In genomic region chr7:1464694-1465093, GRCh38 we compare ENCODE assay signal across 28 cellular contexts. TPM values are rescaled to one million over a fixed set of nuclear protein-coding genes. Genes with fewer than 3 reads are reported as not detected.
DNase-seq lines count a peak whose midpoint lies in the region; ATAC-seq, FAIRE-seq and TF ChIP-seq lines count a peak whose summit lies in the region.
"Had no signal": no experiment of that assay in that cellular context is flagged by ENCODE, and none has a peak within 500 bp of the region (broad histone marks: within the 10 kb centered on the region; RNA-seq: fewer than 3 reads in every experiment).

No MANE protein-coding gene starts in this region.

- H2BK20ac ChIP-seq in IMR-90 (ENCODE audit: low read depth, low read length), result no peak overlapping the region

- no peak overlapping the region for H2AFZ ChIP-seq in IMR-90 (replicated peaks; ENCODE audit: low read length, poor library complexity)

- peaks cover 22% of the 10 kb centered on the region for H3K4me1 Mint-ChIP-seq in Caco-2 (ENCODE audit: low read depth, unreplicated experiment)
- peaks cover 3% of the 10 kb centered on the region for H3K4me1 Mint-ChIP-seq in activated CD4-positive, alpha-beta T cell treated with anti-CD3 and anti-CD28 coated beads for 36 hours

- H3K23ac ChIP-seq in IMR-90 (ENCODE audit: low read depth, low read length), result no peak overlapping the region

- intact Hi-C loops in Caco-2 (cut with micrococcal nuclease; ENCODE audit: unreplicated experiment) (no loop called here), IMR-90 (cut with micrococcal nuclease) (no loop called here)
- intact Hi-C loops in activated CD4-positive, alpha-beta T cell treated with anti-CD3 and anti-CD28 coated beads for 36 hours (cut with DNase I, micrococcal nuclease), result no loop called here

- WGBS in A549 (ENCODE audit: missing lambda C conversion rate), result 75% methylated on average over 12 of the region's 12 CpGs
- WGBS in IMR-90 (ENCODE audit: extremely low coverage in 2 of 2, insufficient read length in 1 of 2), 2 experiments, result no CpG with 5 or more reads among the region's 12 CpGs

- no peaks in the 10 kb centered on the region for H4K20me1 ChIP-seq in IMR-90 (ENCODE audit: insufficient read depth, low read length)

- POLR2A ChIA-PET in A549 (lab: Yijun Ruan, JAX), result no interaction called here
- POLR2A ChIA-PET in Caco-2 (lab: Charles Lee), result no interaction called here
- POLR2A ChIA-PET in IMR-90 (lab: Charles Lee; ENCODE audit: unreplicated experiment), result no interaction called here
- POLR2A ChIA-PET in activated CD4-positive, alpha-beta T cell treated with anti-CD3 and anti-CD28 coated beads for 36 hours (lab: Charles Lee), result no interaction called here

- H4K8ac ChIP-seq in IMR-90 (ENCODE audit: low read depth in 2 of 2, low read length in 2 of 2), result no peak overlapping the region

- no peak for DNase-seq in A549 (ENCODE audit: low read depth in 1 of 2, low spot score in 1 of 2)
- no peak for DNase-seq in Caco-2
- DNase-seq in IMR-90, result no peak
- no peak for DNase-seq in DMS 273 (lab: John Stamatoyannopoulos, UW; ENCODE audit: unreplicated experiment)
- no peak for DNase-seq in activated CD4-positive, alpha-beta T cell treated with anti-CD3 and anti-CD28 coated beads for 36 hours
- DNase-seq in activated gamma-delta T cell treated with Interleukin-2 at 50 U/mL for 16 hours, result no peak
- DNase-seq: 8988T; BE2C; C1 segment of cervical spinal cord; Calu3; CD4-positive, alpha-beta memory T cell; CD4-positive, CD25-positive, alpha-beta regulatory T cell; CD8-positive, alpha-beta memory T cell; COR-L47; DMS 273 treated with DMSO at 0.1 percent for 48 hours; DMS153; DMS53; DMS79; DND-41; EL; GDM1 had no signal

- H3K14ac ChIP-seq in IMR-90 (replicated peaks; ENCODE audit: low read depth, low read length), result no peak overlapping the region

- H3K9me3 Mint-ChIP-seq in Caco-2 (ENCODE audit: unreplicated experiment), result no peaks in the 10 kb centered on the region
- no peaks in the 10 kb centered on the region for H3K9me3 Mint-ChIP-seq in activated CD4-positive, alpha-beta T cell treated with anti-CD3 and anti-CD28 coated beads for 36 hours (ENCODE audit: low read depth)
- H3K9me3 Mint-ChIP-seq: CD4-positive, CD25-positive, alpha-beta regulatory T cell; CD8-positive, alpha-beta memory T cell had no signal

- no peak for FAIRE-seq in A549 (lab: Jason Lieb, UNC)
- FAIRE-seq: A204.1, D721Med, GM12878, GM12892, GM18507 had no signal

- H3K9me3 ChIP-seq in A549, result no peaks in the 10 kb centered on the region
- no peaks in the 10 kb centered on the region for H3K9me3 ChIP-seq in Caco-2
- H3K9me3 ChIP-seq in IMR-90 (ENCODE audit: control insufficient read depth, insufficient read depth, low read length), result no peaks in the 10 kb centered on the region
- H3K9me3 ChIP-seq: BE2C, BLaER1 had no signal

- H2BK5ac ChIP-seq in IMR-90 (ENCODE audit: low read depth, low read length, poor library complexity, severe bottlenecking), result no peak overlapping the region

- H3K79me1 ChIP-seq in IMR-90 (ENCODE audit: low read depth in 1 of 2, low read length in 2 of 2), result peaks cover 0 to 11% of the 10 kb centered on the region in 2 experiments; a peak in 3 of 4 replicates

- no peak overlapping the region for H3K27ac ChIP-seq in A549
- no peak overlapping the region for H3K27ac ChIP-seq in IMR-90 (ENCODE audit: insufficient read depth, low read length)
- H3K27ac ChIP-seq: BLaER1 had no signal

- H3K27me3 ChIP-seq in Caco-2 (replicated peaks; ENCODE audit: control insufficient read depth, insufficient read depth, low read length) (no peaks in the 10 kb centered on the region), IMR-90 (ENCODE audit: control insufficient read depth, insufficient read depth, low read length) (no peaks in the 10 kb centered on the region)
- H3K27me3 ChIP-seq: BLaER1 had no signal

- no peak overlapping the region for H3K4ac ChIP-seq in IMR-90 (ENCODE audit: low read depth, low read length)

- ATAC-seq in A549 (no peak), IMR-90 (ENCODE audit: low read depth) (no peak)
- ATAC-seq in activated CD4-positive, alpha-beta T cell treated with anti-CD3 and anti-CD28 coated beads for 36 hours, result no peak
- ATAC-seq: GM12878 had no signal

- CTCF ChIA-PET in A549 (lab: Yijun Ruan, JAX), result interaction anchor here (0.6 to 19.9 kb wide), 3 partner anchors 12 to 241 kb away, joined by 3 to 209 read pairs (median 4); no protein-coding TSS in a partner anchor
- CTCF ChIA-PET in Caco-2 (lab: Charles Lee), result no interaction called here
- CTCF ChIA-PET in IMR-90 (lab: Yijun Ruan, JAX), result no interaction called here
- CTCF ChIA-PET in activated CD4-positive, alpha-beta T cell treated with anti-CD3 and anti-CD28 coated beads for 36 hours (lab: Charles Lee), result interaction anchor here (1.3 kb wide), 1 partner anchor 10 kb away, joined by 4 read pairs; no protein-coding TSS in a partner anchor

- TF ChIP-seq POLR2A in A549 (IDR thresholded peaks at IDR 0.05; ENCODE audit: low read length) (no peak), IMR-90 (IDR thresholded peaks at IDR 0.05; ENCODE audit: low read depth, low read length) (no peak)

- no peak overlapping the region for H3K18ac ChIP-seq in IMR-90 (ENCODE audit: low read depth, low read length)

- peaks cover 59% of the 10 kb centered on the region for H3K36me3 Mint-ChIP-seq in Caco-2 (ENCODE audit: insufficient read depth, unreplicated experiment)
- H3K36me3 Mint-ChIP-seq in activated CD4-positive, alpha-beta T cell treated with anti-CD3 and anti-CD28 coated beads for 36 hours (ENCODE audit: low read depth), result no peaks in the 10 kb centered on the region
- H3K36me3 Mint-ChIP-seq: CD14-positive monocyte; CD4-positive, alpha-beta memory T cell; CD4-positive, CD25-positive, alpha-beta regulatory T cell had no signal

- H3K9ac ChIP-seq in IMR-90 (ENCODE audit: low read depth, low read length), result no peak overlapping the region
- H3K9ac ChIP-seq: BLaER1 had no signal

- BruUV-seq in Caco-2 (replicated peaks; lab: Mats Ljungman, UMichigan) (TSS peak; percentile 23), IMR-90 (replicated peaks; lab: Mats Ljungman, UMichigan) (TSS peak; percentile 61)

- H4K5ac ChIP-seq in IMR-90 (ENCODE audit: low read depth, low read length), result no peak overlapping the region

- H3K4me3 ChIP-seq in A549 (no peak overlapping the region), Caco-2 (ENCODE audit: low read depth, low read length) (no peak overlapping the region), IMR-90 (ENCODE audit: insufficient read depth, low read depth, low read length) (no peak overlapping the region)
- H3K4me3 ChIP-seq: BLaER1, GM12878 had no signal

- no peak overlapping the region for H2AK5ac ChIP-seq in IMR-90 (ENCODE audit: low read depth, low read length)

- no peak overlapping the region for H3K56ac ChIP-seq in IMR-90 (ENCODE audit: extremely low read depth, insufficient read depth, low read length)

- peaks cover 55% of the 10 kb centered on the region for H3K4me1 ChIP-seq in A549
- H3K4me1 ChIP-seq in Caco-2, result peaks cover 49% of the 10 kb centered on the region
- H3K4me1 ChIP-seq in IMR-90 (ENCODE audit: control insufficient read depth, insufficient read depth, low read length), result peaks cover 22% of the 10 kb centered on the region

- H4K91ac ChIP-seq in IMR-90 (ENCODE audit: insufficient read depth, low read depth, low read length), result no peak overlapping the region

- no peaks in the 10 kb centered on the region for H3K27me3 Mint-ChIP-seq in Caco-2 (ENCODE audit: insufficient read depth, unreplicated experiment)
- H3K27me3 Mint-ChIP-seq in activated CD4-positive, alpha-beta T cell treated with anti-CD3 and anti-CD28 coated beads for 36 hours, result no peaks in the 10 kb centered on the region
- H3K27me3 Mint-ChIP-seq: CD4-positive, alpha-beta memory T cell; CD4-positive, CD25-positive, alpha-beta regulatory T cell; CD8-positive, alpha-beta memory T cell had no signal

- H3K36me3 ChIP-seq in Caco-2 (ENCODE audit: control insufficient read depth, insufficient read depth, low read length) (no peaks in the 10 kb centered on the region; the same call in none of the 2 replicates), IMR-90 (ENCODE audit: control insufficient read depth, insufficient read depth, low read length) (peaks cover 4% of the 10 kb centered on the region; the same call in 1 of the 2 replicates)

- H2BK15ac ChIP-seq in IMR-90 (ENCODE audit: low read depth, low read length), result no peak overlapping the region

- H2BK120ac ChIP-seq in IMR-90 (ENCODE audit: low read depth, low read length), result no peak overlapping the region

- H2AK9ac ChIP-seq in IMR-90 (replicated peaks; ENCODE audit: low read depth, low read length, poor library complexity), result no peak overlapping the region

- TF ChIP-seq EP300 in A549 (IDR thresholded peaks at IDR 0.05), result no peak

- TF ChIP-seq RAD21 in A549 (conservative IDR thresholded peaks at IDR 0.05 in 1 of 2, IDR thresholded peaks at IDR 0.05 in 1 of 2) (no peak), IMR-90 (IDR thresholded peaks at IDR 0.05; ENCODE audit: low read length) (no peak)

- TF ChIP-seq CTCF in A549 (IDR thresholded peaks at IDR 0.05) (no peak), Caco-2 (IDR thresholded peaks at IDR 0.05; ENCODE audit: insufficient read depth in 1 of 2, low read depth in 1 of 2, low read length in 1 of 2, severe bottlenecking in 1 of 2, unreplicated experiment in 1 of 2) (no peak), IMR-90 (conservative IDR thresholded peaks at IDR 0.05; ENCODE audit: low read depth, low read length) (no peak)

- H3K27ac Mint-ChIP-seq in Caco-2 (ENCODE audit: unreplicated experiment), result no peak overlapping the region
- no peak overlapping the region for H3K27ac Mint-ChIP-seq in activated CD4-positive, alpha-beta T cell treated with anti-CD3 and anti-CD28 coated beads for 36 hours
- H3K27ac Mint-ChIP-seq: CD14-positive monocyte; CD4-positive, alpha-beta memory T cell; CD4-positive, CD25-positive, alpha-beta regulatory T cell; CD8-positive, alpha-beta memory T cell had no signal

- H3K9me1 ChIP-seq in IMR-90 (ENCODE audit: insufficient read depth, low read length), result peaks cover 9% of the 10 kb centered on the region

- H3K4me3 Mint-ChIP-seq in Caco-2 (ENCODE audit: unreplicated experiment), result no peak overlapping the region
- H3K4me3 Mint-ChIP-seq in activated CD4-positive, alpha-beta T cell treated with anti-CD3 and anti-CD28 coated beads for 36 hours, result no peak overlapping the region
- H3K4me3 Mint-ChIP-seq: CD14-positive monocyte; CD4-positive, alpha-beta memory T cell; CD8-positive, alpha-beta memory T cell had no signal

- no peak overlapping the region for H3K4me2 ChIP-seq in A549
- H3K4me2 ChIP-seq in IMR-90 (ENCODE audit: low read depth, low read length), result no peak overlapping the region
- H3K4me2 ChIP-seq: BLaER1 had no signal

- dilution Hi-C loops in IMR-90 (cut with HindIII; ENCODE audit: low sequenced_read_pairs, unreplicated experiment), result no loop called here

- in situ Hi-C loops in IMR-90 (cut with MboI; ENCODE audit: low sequenced_read_pairs), result no loop called here

RNA-seq across cellular contexts. Expression of gene MICALL2, which starts 5.4 kb away (rescaled TPM):
- polyA plus RNA-seq in A549 (2011; rRNA removed) (6.1 and 7.8 TPM in 2 replicates), A549 (2017; fragmentation: RNase III; extraction: RNeasy Plus Mini Kit Qiagen cat#74134 plus additional on column Dnase treatment) (18.0 to 20.6 TPM (median 19.1 TPM) in 3 replicates), IMR-90 (2012; rRNA removed) (34.1 and 37.2 TPM in 2 replicates)
- polyA plus RNA-seq in A549 (2012; cell fraction: cytosol; rRNA removed), result 19.2 and 24.5 TPM in 2 replicates
- 120 and 162 TPM in 2 replicates for polyA plus RNA-seq in A549 (2012; cell fraction: nucleus; rRNA removed)
- polyA minus RNA-seq in A549 (2011; rRNA and poly(A)+ RNA removed), result 15.3 and 16.2 TPM in 2 replicates
- total RNA-seq in Caco-2 (2022) (14.7 and 15.4 TPM in 2 replicates), IMR-90 (2012; rRNA removed) (6.1 and 6.6 TPM in 2 replicates)
- polyA plus RNA-seq in IMR-90 (2012; cell fraction: cytosol; rRNA removed), result 14.3 and 22.8 TPM in 2 replicates
- 294 and 597 TPM in 2 replicates for polyA plus RNA-seq in IMR-90 (2012; cell fraction: nucleus; rRNA removed; ENCODE audit: low replicate concordance)
- total RNA-seq in activated CD4-positive, alpha-beta T cell treated with anti-CD3 and anti-CD28 coated beads for 36 hours, result 1 to 10 TPM; 1.9 to 2.7 TPM

RNA-seq across cellular contexts. Expression of gene INTS1, which starts 39.5 kb away (rescaled TPM):
- polyA plus RNA-seq in A549 (2011; rRNA removed) (14.6 and 18.4 TPM in 2 replicates), A549 (2017; fragmentation: RNase III; extraction: RNeasy Plus Mini Kit Qiagen cat#74134 plus additional on column Dnase treatment) (48.0 to 48.7 TPM (median 48.1 TPM) in 3 replicates), IMR-90 (2012; rRNA removed) (40.1 and 47.1 TPM in 2 replicates)
- 50.9 and 73.0 TPM in 2 replicates for polyA plus RNA-seq in A549 (2012; cell fraction: cytosol; rRNA removed)
- 263 and 419 TPM in 2 replicates for polyA plus RNA-seq in A549 (2012; cell fraction: nucleus; rRNA removed)
- 28.4 and 51.5 TPM in 2 replicates for polyA minus RNA-seq in A549 (2011; rRNA and poly(A)+ RNA removed)
- total RNA-seq in Caco-2 (2022) (122 and 124 TPM in 2 replicates), IMR-90 (2012; rRNA removed) (9.3 and 10.0 TPM in 2 replicates)
- 32.2 and 35.8 TPM in 2 replicates for polyA plus RNA-seq in IMR-90 (2012; cell fraction: cytosol; rRNA removed)
- 80.3 and 296 TPM in 2 replicates for polyA plus RNA-seq in IMR-90 (2012; cell fraction: nucleus; rRNA removed; ENCODE audit: low replicate concordance)
- total RNA-seq in activated CD4-positive, alpha-beta T cell treated with anti-CD3 and anti-CD28 coated beads for 36 hours, result 10 to 100 TPM; 78.1 to 81.7 TPM

Comparison
In these comparisons a context has a peak if more than half of its experiments do, and no peak if none do; other contexts are left out.
1. CTCF ChIA-PET loops: an anchor here in A549 (0.6 to 19.9 kb wide) and activated CD4-positive, alpha-beta T cell treated with anti-CD3 and anti-CD28 coated beads for 36 hours (1.3 kb wide); none called in Caco-2 and IMR-90.